ENCODE assay signal across 25 cellular contexts in genomic region chr16:16032271-16032979, GRCh38.
A peak's percentile ranks its signal among the peaks of the same experiment; 100 is the strongest.
DNase-seq lines count a peak whose midpoint lies in the region; ATAC-seq, FAIRE-seq and TF ChIP-seq lines count a peak whose summit lies in the region.
"Had no signal": no experiment of that assay in that cellular context is flagged by ENCODE, and none has a peak within 500 bp of the region (broad histone marks: within the 10 kb centered on the region; RNA-seq: fewer than 3 reads in every experiment).

No MANE protein-coding gene starts in this region.

- H4K20me1 ChIP-seq in K562 (replicated peaks; ENCODE audit: control insufficient read depth, insufficient read depth, low read length): no peaks in the 10 kb centered on the region

- no peak for TF ChIP-seq EP300 in K562 (IDR thresholded peaks at IDR 0.05; ENCODE audit: low read length)

- intact Hi-C loops in K562 (cut with micrococcal nuclease): loop anchor here (2.0 kb wide), 1 partner anchor 42 kb away; no protein-coding TSS in a partner anchor

- FAIRE-seq in K562 (lab: Jason Lieb, UNC) (no peak), RCC 7860 (lab: Jason Lieb, UNC) (no peak)
- FAIRE-seq: kidney had no signal

- no peak for DNase-seq in activated naive CD4-positive, alpha-beta T cell treated with anti-CD3 and anti-CD28 coated beads, Interleukin-2, amount 10 ng/mL, durations not matched to agents 7 days and 5 days
- DNase-seq in activated naive CD4-positive, alpha-beta T cell treated with anti-CD3 and anti-CD28 coated beads, Interleukin-2, amount 50 U/mL, for 72 hours (ENCODE audit: low spot score in 2 of 2): no peak
- DNase-seq in K562 (ENCODE audit: extremely low read depth in 1 of 4, low spot score in 3 of 4) (no peak), RCC 7860 (ENCODE audit: low spot score) (no peak), putamen (ENCODE audit: low spot score) (no peak)
- DNase-seq in stimulated activated effector memory CD8-positive, alpha-beta T cell treated with anti-CD3 and anti-CD28 coated beads, Interleukin-12 subunit alpha, Interleukin-12 subunit beta, amount 100 ng/mL, for 72 hours (ENCODE audit: low spot score in 2 of 2): no peak
- DNase-seq: activated CD4-positive, alpha-beta T cell treated with anti-CD3 and anti-CD28 coated beads, Interleukin-2, amount 50 U/mL, for 1 hour; activated T-cell treated with anti-CD3 and anti-CD28 coated beads, Interleukin-2, amount 50 U/mL, for 48 hours; COR-L47; dorsolateral prefrontal cortex; foreskin melanocyte; kidney; NCI-H1048; NCI-H1930; NCI-H226; NCI-H774; ovary; Right ventricle myocardium superior had no signal

- ATAC-seq in activated naive CD4-positive, alpha-beta T cell treated with anti-CD3 and anti-CD28 coated beads, Interleukin-2, amount 50 U/mL, for 72 hours: no peak
- ATAC-seq in K562 (no peak), GM18867 (IDR thresholded peaks at IDR 0.05; ENCODE audit: unreplicated experiment) (no peak)
- ATAC-seq in stimulated activated effector memory CD8-positive, alpha-beta T cell treated with anti-CD3 and anti-CD28 coated beads, Interleukin-12 subunit alpha, Interleukin-12 subunit beta, amount 100 ng/mL, for 72 hours: no peak
- ATAC-seq: sciatic nerve had no signal

- no peaks in the 10 kb centered on the region for H3K9me3 ChIP-seq in HEK293 (ENCODE audit: control insufficient read depth, insufficient read depth, low read depth, low read length)
- no peaks in the 10 kb centered on the region for H3K9me3 ChIP-seq in K562 (replicated peaks; ENCODE audit: control insufficient read depth, insufficient read depth, low read depth, low read length)
- H3K9me3 ChIP-seq: HAP-1, ovary had no signal

- H3K9ac ChIP-seq in K562 (ENCODE audit: insufficient read depth in 1 of 2, low read depth in 2 of 2, low read length in 2 of 2): peak overlapping the region in 1 of 2 experiments; percentile 45; a peak in 1 of 4 replicates
- H3K9ac ChIP-seq: KMS-11 had no signal

- TF ChIP-seq CTCF in HEK293 (tag by site-specific recombination; IDR thresholded peaks at IDR 0.05): no peak
- no peak for TF ChIP-seq CTCF in K562 (IDR thresholded peaks at IDR 0.05 in 2 of 3, conservative IDR thresholded peaks at IDR 0.05 in 1 of 3; ENCODE audit: insufficient read depth in 2 of 3, low read depth in 1 of 3, low read length in 3 of 3)

- BruUV-seq in K562 (replicated peaks; lab: Mats Ljungman, UMichigan): no TSS peak

- POLR2A ChIA-PET in HEK293 (lab: Yijun Ruan, JAX): no interaction called here
- POLR2A ChIA-PET in K562 (lab: Yijun Ruan, JAX): interaction anchor here (0.9 to 4.5 kb wide), 2 partner anchors 10 to 12 kb away, joined by 4 to 26 read pairs; no protein-coding TSS in a partner anchor

- no peak overlapping the region for H3K4me2 ChIP-seq in K562 (ENCODE audit: insufficient read depth, low read length)
- H3K4me2 ChIP-seq: KMS-11 had no signal

- H3K4me1 Mint-ChIP-seq in activated naive CD4-positive, alpha-beta T cell treated with anti-CD3 and anti-CD28 coated beads, Interleukin-2, amount 10 ng/mL, durations not matched to agents 7 days and 5 days: peaks cover 25% of the 10 kb centered on the region
- H3K4me1 Mint-ChIP-seq in stimulated activated effector memory CD8-positive, alpha-beta T cell treated with anti-CD3 and anti-CD28 coated beads, Interleukin-12 subunit alpha, Interleukin-12 subunit beta, amount 100 ng/mL, for 72 hours: peaks cover 27% of the 10 kb centered on the region

- H3K9me3 Mint-ChIP-seq in activated naive CD4-positive, alpha-beta T cell treated with anti-CD3 and anti-CD28 coated beads, Interleukin-2, amount 10 ng/mL, durations not matched to agents 7 days and 5 days: no peaks in the 10 kb centered on the region
- no peaks in the 10 kb centered on the region for H3K9me3 Mint-ChIP-seq in activated naive CD4-positive, alpha-beta T cell treated with anti-CD3 and anti-CD28 coated beads, Interleukin-2, amount 50 U/mL, for 72 hours
- H3K9me3 Mint-ChIP-seq in stimulated activated effector memory CD8-positive, alpha-beta T cell treated with anti-CD3 and anti-CD28 coated beads, Interleukin-12 subunit alpha, Interleukin-12 subunit beta, amount 100 ng/mL, for 72 hours: no peaks in the 10 kb centered on the region

- H3K27ac ChIP-seq in HEK293 (ENCODE audit: extremely low read depth, low read depth, low read length): no peak overlapping the region
- H3K27ac ChIP-seq in K562 (ENCODE audit: extremely low read depth, low read depth, low read length): no peak overlapping the region
- H3K27ac ChIP-seq: dorsolateral prefrontal cortex, epithelial cell of prostate, KMS-11, ovary had no signal

- H3K36me3 ChIP-seq in HEK293 (ENCODE audit: control insufficient read depth in 2 of 2, insufficient read depth in 1 of 2, low read length in 2 of 2) (peaks cover 3 to 32% of the 10 kb centered on the region in 2 experiments; a peak in 2 of 3 replicates), K562 (ENCODE audit: control insufficient read depth, insufficient read depth, low read length) (peaks cover 58% of the 10 kb centered on the region; the same call in 2 of the 3 replicates)
- H3K36me3 ChIP-seq: ovary had no signal

- no peak for TF ChIP-seq RAD21 in K562 (CRISPR knock-in tag; conservative IDR thresholded peaks at IDR 0.05 in 1 of 2, IDR thresholded peaks at IDR 0.05 in 1 of 2)

- no peaks in the 10 kb centered on the region for H3K27me3 ChIP-seq in K562 (ENCODE audit: control insufficient read depth in 2 of 2, insufficient read depth in 2 of 2, low read length in 2 of 2)
- H3K27me3 ChIP-seq: dorsolateral prefrontal cortex, ovary had no signal

- H3K4me1 ChIP-seq in HEK293 (ENCODE audit: control insufficient read depth, insufficient read depth, low read length) (no peaks in the 10 kb centered on the region), K562 (replicated peaks in 1 of 2; ENCODE audit: control insufficient read depth in 2 of 2, insufficient read depth in 2 of 2, low read length in 2 of 2) (peaks cover 0 to 5% of the 10 kb centered on the region in 2 experiments; a peak in 2 of 5 replicates)
- H3K4me1 ChIP-seq: HAP-1 had no signal

- no peaks in the 10 kb centered on the region for H3K9me1 ChIP-seq in K562 (ENCODE audit: control insufficient read depth, insufficient read depth, low read length)

- H2AFZ ChIP-seq in K562 (ENCODE audit: low read depth, low read length): no peak overlapping the region

- peak overlapping the region; percentile 39 for H3K27ac Mint-ChIP-seq in activated naive CD4-positive, alpha-beta T cell treated with anti-CD3 and anti-CD28 coated beads, Interleukin-2, amount 10 ng/mL, durations not matched to agents 7 days and 5 days
- no peak overlapping the region for H3K27ac Mint-ChIP-seq in activated naive CD4-positive, alpha-beta T cell treated with anti-CD3 and anti-CD28 coated beads, Interleukin-2, amount 50 U/mL, for 72 hours
- peak overlapping the region; percentile 60 for H3K27ac Mint-ChIP-seq in stimulated activated effector memory CD8-positive, alpha-beta T cell treated with anti-CD3 and anti-CD28 coated beads, Interleukin-12 subunit alpha, Interleukin-12 subunit beta, amount 100 ng/mL, for 72 hours

- TF ChIP-seq POLR2A in K562 (conservative IDR thresholded peaks at IDR 0.05): no peak

- H3K79me2 ChIP-seq in K562 (ENCODE audit: control insufficient read depth, insufficient read depth, low read length): no peaks in the 10 kb centered on the region

- no peak overlapping the region for H3K4me3 Mint-ChIP-seq in activated naive CD4-positive, alpha-beta T cell treated with anti-CD3 and anti-CD28 coated beads, Interleukin-2, amount 10 ng/mL, durations not matched to agents 7 days and 5 days
- H3K4me3 Mint-ChIP-seq in stimulated activated effector memory CD8-positive, alpha-beta T cell treated with anti-CD3 and anti-CD28 coated beads, Interleukin-12 subunit alpha, Interleukin-12 subunit beta, amount 100 ng/mL, for 72 hours: no peak overlapping the region

- H3K27me3 Mint-ChIP-seq in activated naive CD4-positive, alpha-beta T cell treated with anti-CD3 and anti-CD28 coated beads, Interleukin-2, amount 10 ng/mL, durations not matched to agents 7 days and 5 days: no peaks in the 10 kb centered on the region

- H3K36me3 Mint-ChIP-seq in activated naive CD4-positive, alpha-beta T cell treated with anti-CD3 and anti-CD28 coated beads, Interleukin-2, amount 10 ng/mL, durations not matched to agents 7 days and 5 days: peaks cover 29% of the 10 kb centered on the region
- peaks cover 6 to 13% of the 10 kb centered on the region in 2 donors for H3K36me3 Mint-ChIP-seq in activated naive CD4-positive, alpha-beta T cell treated with anti-CD3 and anti-CD28 coated beads, Interleukin-2, amount 50 U/mL, for 72 hours
- peaks cover 72% of the 10 kb centered on the region for H3K36me3 Mint-ChIP-seq in stimulated activated effector memory CD8-positive, alpha-beta T cell treated with anti-CD3 and anti-CD28 coated beads, Interleukin-12 subunit alpha, Interleukin-12 subunit beta, amount 100 ng/mL, for 72 hours

- H3K4me3 ChIP-seq in HEK293 (ENCODE audit: low read depth, low read length) (no peak overlapping the region), K562 (no peak overlapping the region)
- H3K4me3 ChIP-seq: dorsolateral prefrontal cortex, HAP-1, lung, ovary had no signal

- in situ Hi-C loops in K562 (cut with MboI): no loop called here

- CTCF ChIA-PET in activated naive CD4-positive, alpha-beta T cell treated with anti-CD3 and anti-CD28 coated beads, Interleukin-2, amount 10 ng/mL, durations not matched to agents 7 days and 5 days (lab: Charles Lee): interaction anchor here (0.6 to 2.5 kb wide), 3 partner anchors 12 to 138 kb away, joined by 3 to 9 read pairs (median 3); no protein-coding TSS in a partner anchor
- CTCF ChIA-PET in HEK293 (lab: Yijun Ruan, JAX): interaction anchor here (0.6 kb wide), 1 partner anchor 46 kb away, joined by 5 read pairs; no protein-coding TSS in a partner anchor
- CTCF ChIA-PET in K562 (lab: Yijun Ruan, JAX; ENCODE audit: low intra/inter-chr PET ratio): no interaction called here

- 76% methylated on average over 5 of the region's 5 CpGs for WGBS in K562 (ENCODE audit: insufficient coverage, low coverage, missing lambda C conversion rate)

Comparison
In these comparisons a context has a peak if more than half of its experiments do, and no peak if none do; other contexts are left out.
1. H3K27ac Mint-ChIP-seq: peak in activated naive CD4-positive, alpha-beta T cell treated with anti-CD3 and anti-CD28 coated beads, Interleukin-2, amount 10 ng/mL, durations not matched to agents 7 days and 5 days (single experiment) and stimulated activated effector memory CD8-positive, alpha-beta T cell treated with anti-CD3 and anti-CD28 coated beads, Interleukin-12 subunit alpha, Interleukin-12 subunit beta, amount 100 ng/mL, for 72 hours (single experiment); none in activated naive CD4-positive, alpha-beta T cell treated with anti-CD3 and anti-CD28 coated beads, Interleukin-2, amount 50 U/mL, for 72 hours (0 of 2).